Comparison of ENCODE assay signal across 8 cellular contexts in genomic region chr2:74205586-74205985, GRCh38. TPM values are rescaled to one million over a fixed set of nuclear protein-coding genes. Genes with fewer than 3 reads are reported as not detected.
DNase-seq lines count a peak whose midpoint lies in the region; ATAC-seq, FAIRE-seq and TF ChIP-seq lines count a peak whose summit lies in the region.

No MANE protein-coding gene starts in this region.

- H3K9me3 ChIP-seq in GM12878 (replicated peaks; ENCODE audit: control insufficient read depth, insufficient read depth, low read length) (no peaks in the 10 kb centered on the region), pancreas (no peaks in the 10 kb centered on the region)

- no peak for TF ChIP-seq CTCF in GM12878 (IDR thresholded peaks at IDR 0.05 in 2 of 3, conservative IDR thresholded peaks at IDR 0.05 in 1 of 3; ENCODE audit: control insufficient read depth in 2 of 3, extremely low read depth in 1 of 3, insufficient read depth in 1 of 3, low read depth in 3 of 3, low read length in 3 of 3)
- TF ChIP-seq CTCF in pancreas (IDR thresholded peaks at IDR 0.05) = no peak

- peaks cover 76% of the 10 kb centered on the region for H3K79me2 ChIP-seq in GM12878 (ENCODE audit: control insufficient read depth, insufficient read depth, low read length)

- POLR2A ChIA-PET in GM12878 (lab: Charles Lee) = interaction anchor here (1.4 to 5.5 kb wide), 4 partner anchors 14 to 91 kb away, joined by 3 to 45 read pairs (median 14); partner anchors contain the start of gene MOB1A

- no peak for TF ChIP-seq EP300 in GM12878 (IDR thresholded peaks at IDR 0.05; ENCODE audit: borderline replicate concordance in 1 of 2, control insufficient read depth in 1 of 2, low read depth in 2 of 2, low read length in 2 of 2)

- H3K36me3 ChIP-seq in GM12878 (ENCODE audit: control insufficient read depth in 2 of 2, insufficient read depth in 2 of 2, low read length in 1 of 2) (peaks cover 9 to 30% of the 10 kb centered on the region in 2 experiments; a peak in 3 of 4 replicates), pancreas (peaks cover 0 to 4% (median 3%) of the 10 kb centered on the region in 3 donors)

- FAIRE-seq in GM12878 (lab: Jason Lieb, UNC) (peak; percentile 64), pancreas (lab: Jason Lieb, UNC) (no peak)

- SMC1A ChIA-PET in GM12878 (lab: Charles Lee; ENCODE audit: uncharacterized antibody, unreplicated experiment) = interaction anchor here (0.8 to 4.3 kb wide), 14 partner anchors 9 to 381 kb away, joined by 3 to 28 read pairs (median 5); partner anchors contain the start of gene MOB1A

- H3K4me3 ChIP-seq in GM12878 = peak overlapping the region; percentile 11; the same call in 1 of the 2 replicates
- no peak overlapping the region for H3K4me3 ChIP-seq in pancreas

- peaks cover 25% of the 10 kb centered on the region for H3K4me1 ChIP-seq in GM12878 (ENCODE audit: control insufficient read depth, insufficient read depth, low read length)
- peaks cover 4 to 31% (median 19%) of the 10 kb centered on the region in 3 donors for H3K4me1 ChIP-seq in pancreas

- peaks cover 3% of the 10 kb centered on the region; the same call in 1 of the 2 replicates for H4K20me1 ChIP-seq in GM12878 (ENCODE audit: control insufficient read depth, insufficient read depth)

- peak overlapping the region; percentile 26 for H3K27ac ChIP-seq in GM12878 (ENCODE audit: control insufficient read depth, insufficient read depth)
- peak overlapping the region in 2 of 4 donors; percentile 60 to 67 for H3K27ac ChIP-seq in pancreas
- H3K27ac ChIP-seq in caudate nucleus (ENCODE audit: low read depth, low read length) = no peak overlapping the region

- intact Hi-C loops in GM12878 (cut with micrococcal nuclease; ENCODE audit: unreplicated experiment) = no loop called here
- intact Hi-C loops in pancreas (cut with DNase I) = no loop called here

- DNase-seq in KBM-7 (peak; percentile 40), GM12878 (ENCODE audit: low read depth, low spot score) (no peak), pancreas (peak in 2 of 6 donors; percentile 39 to 49), NCI-H774 (lab: John Stamatoyannopoulos, UW) (no peak), hippocampal formation (lab: John Stamatoyannopoulos, UW) (no peak), caudate nucleus (lab: John Stamatoyannopoulos, UW) (no peak)

- no peaks in the 10 kb centered on the region for H3K27me3 ChIP-seq in GM12878 (replicated peaks in 1 of 2; ENCODE audit: control insufficient read depth in 2 of 2, insufficient read depth in 2 of 2, low read length in 1 of 2)
- no peaks in the 10 kb centered on the region for H3K27me3 ChIP-seq in pancreas

- in situ Hi-C loops in KBM-7 (cut with MboI; ENCODE audit: low pct_unique_long_range_greater_than_20kb, low sequenced_read_pairs) (no loop called here), GM12878 (cut with MboI) (no loop called here)

- ATAC-seq in GM19324 (IDR thresholded peaks at IDR 0.05; ENCODE audit: low FRiP score, unreplicated experiment) (peak; percentile 35), GM12878 (peak; percentile 60), pancreas (peak; percentile 76 to 86 (median 79)), HG03460 (IDR thresholded peaks at IDR 0.05; ENCODE audit: unreplicated experiment) (no peak)

- RAD21 ChIA-PET in GM12878 (lab: Charles Lee; ENCODE audit: unreplicated experiment) = interaction anchor here (0.9 to 3.8 kb wide), 9 partner anchors 9 to 298 kb away, joined by 3 to 20 read pairs (median 4); partner anchors contain the start of genes MOB1A and WBP1

- CTCF ChIA-PET in GM12878 (lab: Yijun Ruan, JAX) = interaction anchor here (0.7 to 3.7 kb wide), 12 partner anchors 11 to 381 kb away, joined by 3 to 15 read pairs (median 6); partner anchors contain the start of genes BOLA3, MOB1A and STAMBP

- WGBS in GM12878 (ENCODE audit: insufficient coverage, insufficient replicate concordance, low lambda C conversion rate, missing lambda C conversion rate) = 1% methylated on average over 7 of the region's 7 CpGs
- 37% methylated on average over 7 of the region's 7 CpGs for WGBS in pancreas, 2 donors

- H2AFZ ChIP-seq in GM12878 (ENCODE audit: control insufficient read depth, low read depth, low read length) = no peak overlapping the region

- no TSS peak for BruUV-seq in GM12878 (replicated peaks; lab: Mats Ljungman, UMichigan)

- TF ChIP-seq RAD21 in GM12878 (IDR thresholded peaks at IDR 0.05; ENCODE audit: insufficient read depth, low read depth, low read length) = no peak

- H3K4me2 ChIP-seq in GM12878 (ENCODE audit: control insufficient read depth, insufficient read depth) = peak overlapping the region; percentile 74; the same call in 1 of the 2 replicates

- H3K9ac ChIP-seq in GM12878 (ENCODE audit: control insufficient read depth, insufficient read depth, low read length) = no peak overlapping the region

- no peak for TF ChIP-seq POLR2A in GM12878 (IDR thresholded peaks at IDR 0.05; ENCODE audit: low read depth, low read length)

TF ChIP-seq in GM12878, 131 proteins besides CTCF, POLR2A, EP300 and RAD21 (continues in another document):
- TF ChIP-seq SPI1 (IDR thresholded peaks at IDR 0.05; ENCODE audit: borderline replicate concordance, insufficient read depth, low read depth, low read length) (0 out of 2 replicates have a peak, but pooled peaks have one; percentile 21), CHD2 (IDR thresholded peaks at IDR 0.05; ENCODE audit: borderline replicate concordance, low read depth, low read length) (no peak)

RNA-seq across cellular contexts. Expression of gene MTHFD2, which starts 7.2 kb away (rescaled TPM):
- 39.8 and 56.0 TPM in 2 replicates for total RNA-seq in GM12878 (2013; cell fraction: nucleolus; rRNA removed)
- total RNA-seq in GM12878 (2014; rRNA removed) (139 and 164 TPM in 2 replicates), GM12878 (2014; rRNA removed; fragmentation: Illumina TruSeq; extraction: Trizol) (144 TPM in 2 replicates), GM12878 (2021) (180 and 192 TPM in 2 replicates), pancreas (100 to 1,000 TPM in 1 of 6 donors, 10 to 100 TPM in 5; 23.7 to 288 (median 31.9) TPM)
- polyA plus RNA-seq in GM12878 (2011; ENCODE audit: low read depth) = 76.6 TPM
- polyA plus RNA-seq in GM12878 (2011; rRNA removed) (265 and 421 TPM in 2 replicates), GM12878 (2014; fragmentation: Illumina TruSeq; extraction: Trizol) (129 and 153 TPM in 2 replicates), GM12878 (2014; fragmentation: Nextera tagmentation; extraction: Ambion mirVana) (100 to 1,000 TPM; 237 to 292 TPM), GM12878 (2014; rRNA removed) (152 and 155 TPM in 2 replicates), GM12878 (2016; fragmentation: Nextera tagmentation; extraction: Ambion mirVana) (100 to 1,000 TPM; 128 to 134 TPM), pancreas (10 to 100 TPM; 10.2 to 14.3 TPM)
- 114 and 226 TPM in 2 replicates for polyA plus RNA-seq in GM12878 (2011; cell fraction: cytosol; rRNA removed)
- 98.3 and 124 TPM in 2 replicates for polyA plus RNA-seq in GM12878 (2011; cell fraction: nucleus; rRNA removed)
- polyA plus RNA-seq in GM12878 (2012) = 115 and 137 TPM in 2 replicates
- polyA minus RNA-seq in GM12878 (2011; rRNA and poly(A)+ RNA removed) = 166 and 191 TPM in 2 replicates
- polyA minus RNA-seq in GM12878 (2011; cell fraction: cytosol; rRNA and poly(A)+ RNA removed) = 44.0 and 62.0 TPM in 2 replicates
- polyA minus RNA-seq in GM12878 (2011; cell fraction: nucleus; rRNA and poly(A)+ RNA removed) = 14.4 and 33.0 TPM in 2 replicates

RNA-seq across cellular contexts. Expression of gene MOB1A, which starts 26.9 kb away (rescaled TPM):
- total RNA-seq in GM12878 (2013; cell fraction: nucleolus; rRNA removed) = 106 and 110 TPM in 2 replicates
- total RNA-seq in GM12878 (2014; rRNA removed) (162 and 211 TPM in 2 replicates), GM12878 (2014; rRNA removed; fragmentation: Illumina TruSeq; extraction: Trizol) (182 and 184 TPM in 2 replicates), GM12878 (2021) (226 and 232 TPM in 2 replicates), pancreas (10 to 100 TPM; 16.1 to 53.3 (median 25.8) TPM)
- polyA plus RNA-seq in GM12878 (2011; ENCODE audit: low read depth) = 47.8 TPM
- polyA plus RNA-seq in GM12878 (2011; rRNA removed) (219 and 345 TPM in 2 replicates), GM12878 (2014; fragmentation: Illumina TruSeq; extraction: Trizol) (143 and 186 TPM in 2 replicates), GM12878 (2014; fragmentation: Nextera tagmentation; extraction: Ambion mirVana) (10 to 100 TPM; 41.2 to 58.5 TPM), GM12878 (2014; rRNA removed) (81.2 and 102 TPM in 2 replicates), GM12878 (2016; fragmentation: Nextera tagmentation; extraction: Ambion mirVana) (100 to 1,000 TPM; 221 to 223 TPM), pancreas (10 to 100 TPM in 1 of 2 donors, 1 to 10 TPM in 1; 7.8 to 12.2 TPM)
- polyA plus RNA-seq in GM12878 (2011; cell fraction: cytosol; rRNA removed) = 68.2 and 85.6 TPM in 2 replicates
- polyA plus RNA-seq in GM12878 (2011; cell fraction: nucleus; rRNA removed) = 42.1 and 48.0 TPM in 2 replicates
- polyA plus RNA-seq in GM12878 (2012) = 75.4 and 79.3 TPM in 2 replicates
- polyA minus RNA-seq in GM12878 (2011; rRNA and poly(A)+ RNA removed) = 92.1 and 208 TPM in 2 replicates
- polyA minus RNA-seq in GM12878 (2011; cell fraction: cytosol; rRNA and poly(A)+ RNA removed) = 48.1 and 59.3 TPM in 2 replicates
- 20.7 and 40.2 TPM in 2 replicates for polyA minus RNA-seq in GM12878 (2011; cell fraction: nucleus; rRNA and poly(A)+ RNA removed)

RNA-seq across cellular contexts. Expression of gene BOLA3, which starts 57.9 kb away (rescaled TPM):
- 4.2 and 7.9 TPM in 2 replicates for total RNA-seq in GM12878 (2013; cell fraction: nucleolus; rRNA removed)
- total RNA-seq in GM12878 (2014; rRNA removed) (70.3 and 82.6 TPM in 2 replicates), GM12878 (2014; rRNA removed; fragmentation: Illumina TruSeq; extraction: Trizol) (71.6 and 81.1 TPM in 2 replicates), GM12878 (2021) (62.6 and 63.5 TPM in 2 replicates), pancreas (10 to 100 TPM in 5 of 6 donors, 1 to 10 TPM in 1; 7.2 to 17.5 (median 14.8) TPM)
- polyA plus RNA-seq in GM12878 (2011; ENCODE audit: low read depth) = 23.1 TPM
- polyA plus RNA-seq in GM12878 (2011; rRNA removed) (65.6 and 92.7 TPM in 2 replicates), GM12878 (2014; fragmentation: Illumina TruSeq; extraction: Trizol) (40.0 and 109 TPM in 2 replicates), GM12878 (2014; fragmentation: Nextera tagmentation; extraction: Ambion mirVana) (100 to 1,000 TPM; 164 to 168 TPM), GM12878 (2014; rRNA removed) (102 and 158 TPM in 2 replicates), GM12878 (2016; fragmentation: Nextera tagmentation; extraction: Ambion mirVana) (100 to 1,000 TPM; 283 to 300 TPM), pancreas (10 to 100 TPM; 29.7 to 32.5 TPM)
- 36.2 and 49.5 TPM in 2 replicates for polyA plus RNA-seq in GM12878 (2011; cell fraction: cytosol; rRNA removed)
- polyA plus RNA-seq in GM12878 (2011; cell fraction: nucleus; rRNA removed) = 14.5 and 17.1 TPM in 2 replicates
- polyA plus RNA-seq in GM12878 (2012) = 68.9 and 75.8 TPM in 2 replicates
- polyA minus RNA-seq in GM12878 (2011; rRNA and poly(A)+ RNA removed) = 9.3 and 9.9 TPM in 2 replicates
- polyA minus RNA-seq in GM12878 (2011; cell fraction: cytosol; rRNA and poly(A)+ RNA removed) = 9.0 and 10.6 TPM in 2 replicates
- polyA minus RNA-seq in GM12878 (2011; cell fraction: nucleus; rRNA and poly(A)+ RNA removed) = 5.1 and 7.7 TPM in 2 replicates
